Comparison of ENCODE assay signal across 9 cellular contexts in genomic region chrX:48896611-48897011, GRCh38. TPM values are rescaled to one million over a fixed set of nuclear protein-coding genes. Genes with fewer than 3 reads are reported as not detected.
DNase-seq lines count a peak whose midpoint lies in the region; ATAC-seq, FAIRE-seq and TF ChIP-seq lines count a peak whose summit lies in the region.
"Had no signal": no experiment of that assay in that cellular context is flagged by ENCODE, and none has a peak within 500 bp of the region (broad histone marks: within the 10 kb centered on the region; RNA-seq: fewer than 3 reads in every experiment).

No MANE protein-coding gene starts in this region.

- DNase-seq in activated CD8-positive, alpha-beta memory T cell treated with anti-CD3 and anti-CD28 coated beads, Interleukin-2, amount 10 ng/mL, durations not matched to agents 7 days and 5 days: no peak
- DNase-seq in activated CD8-positive, alpha-beta memory T cell treated with anti-CD3 and anti-CD28 coated beads, Interleukin-2, amount 50 U/mL, for 48 hours: no peak
- no peak for DNase-seq in T-cell
- DNase-seq in fibroblast of villous mesenchyme (ENCODE audit: low read depth): no peak
- DNase-seq in skeletal muscle cell (ENCODE audit: low read depth): no peak
- DNase-seq in HPDE6-E6E7 (ENCODE audit: extremely low spot score): no peak
- no peak for DNase-seq in CD1c-positive myeloid dendritic cell (ENCODE audit: extremely low spot score)
- DNase-seq in RCC 7860 (ENCODE audit: low spot score): no peak

- no peak for ATAC-seq in activated CD8-positive, alpha-beta memory T cell treated with anti-CD3 and anti-CD28 coated beads, Interleukin-2, amount 10 ng/mL, durations not matched to agents 7 days and 5 days
- ATAC-seq in T-cell (replicated peaks in 1 of 4): no peak

- H3K9me3 Mint-ChIP-seq in activated CD8-positive, alpha-beta memory T cell treated with anti-CD3 and anti-CD28 coated beads, Interleukin-2, amount 10 ng/mL, durations not matched to agents 7 days and 5 days (ENCODE audit: low read depth): no peaks in the 10 kb centered on the region
- no peaks in the 10 kb centered on the region for H3K9me3 Mint-ChIP-seq in T-cell

- peak overlapping the region; percentile 97 for H3K27ac Mint-ChIP-seq in activated CD8-positive, alpha-beta memory T cell treated with anti-CD3 and anti-CD28 coated beads, Interleukin-2, amount 10 ng/mL, durations not matched to agents 7 days and 5 days
- peak overlapping the region; percentile 94 to 95 for H3K27ac Mint-ChIP-seq in T-cell

- CTCF ChIA-PET in activated CD8-positive, alpha-beta memory T cell treated with anti-CD3 and anti-CD28 coated beads, Interleukin-2, amount 10 ng/mL, durations not matched to agents 7 days and 5 days (lab: Charles Lee): interaction anchor here (1.0 to 1.4 kb wide), 2 partner anchors 40 to 71 kb away, joined by 3 read pairs; no protein-coding TSS in a partner anchor
- CTCF ChIA-PET in T-cell (lab: Charles Lee): interaction anchor here in 1 of 2 donors (0.6 to 1.0 kb wide), 3 partner anchors 41 to 863 kb away, joined by 3 to 6 read pairs (median 4); no protein-coding TSS in a partner anchor

- no peak for TF ChIP-seq CTCF in fibroblast of villous mesenchyme (IDR thresholded peaks at IDR 0.05; ENCODE audit: insufficient read depth, low read depth, low read length)

- peak overlapping the region; percentile 80 for H3K4me3 Mint-ChIP-seq in activated CD8-positive, alpha-beta memory T cell treated with anti-CD3 and anti-CD28 coated beads, Interleukin-2, amount 10 ng/mL, durations not matched to agents 7 days and 5 days
- peak overlapping the region; percentile 75 to 89 (median 85) for H3K4me3 Mint-ChIP-seq in T-cell

- peaks cover 3% of the 10 kb centered on the region for H3K36me3 Mint-ChIP-seq in activated CD8-positive, alpha-beta memory T cell treated with anti-CD3 and anti-CD28 coated beads, Interleukin-2, amount 10 ng/mL, durations not matched to agents 7 days and 5 days
- peaks cover 6% of the 10 kb centered on the region for H3K36me3 Mint-ChIP-seq in T-cell

- POLR2A ChIA-PET in T-cell (lab: Charles Lee): interaction anchor here (0.6 to 2.1 kb wide), 3 partner anchors 15 to 874 kb away, joined by 4 to 16 read pairs (median 9); partner anchors contain the start of gene SLC35A2 (in 1 of the 2)

- H3K4me3 ChIP-seq in fibroblast of villous mesenchyme (ENCODE audit: low read depth, low read length): peak overlapping the region; percentile 79
- peak overlapping the region; percentile 81 for H3K4me3 ChIP-seq in skeletal muscle cell (ENCODE audit: low read depth, low read length)

- H3K4me1 Mint-ChIP-seq in activated CD8-positive, alpha-beta memory T cell treated with anti-CD3 and anti-CD28 coated beads, Interleukin-2, amount 10 ng/mL, durations not matched to agents 7 days and 5 days: peaks cover 28% of the 10 kb centered on the region
- peaks cover 16 to 38% (median 27%) of the 10 kb centered on the region in 3 donors for H3K4me1 Mint-ChIP-seq in T-cell

- no peaks in the 10 kb centered on the region for H3K27me3 Mint-ChIP-seq in activated CD8-positive, alpha-beta memory T cell treated with anti-CD3 and anti-CD28 coated beads, Interleukin-2, amount 10 ng/mL, durations not matched to agents 7 days and 5 days
- H3K27me3 Mint-ChIP-seq in T-cell: peaks cover 0 to 5% of the 10 kb centered on the region in 2 donors

- no peak for FAIRE-seq in RCC 7860 (lab: Jason Lieb, UNC)
- FAIRE-seq: frontal cortex had no signal

RNA-seq across cellular contexts. Expression of gene TIMM17B, which starts 1.0 kb away (rescaled TPM):
- total RNA-seq in activated CD8-positive, alpha-beta memory T cell treated with anti-CD3 and anti-CD28 coated beads, Interleukin-2, amount 10 ng/mL, durations not matched to agents 7 days and 5 days: 10 to 100 TPM; 52.9 to 53.2 TPM
- total RNA-seq in T-cell (10 to 100 TPM; 40.5 to 52.1 (median 49.3) TPM), fibroblast of villous mesenchyme (39.3 and 47.7 TPM in 2 replicates)

RNA-seq across cellular contexts. Expression of gene PQBP1, which starts 1.1 kb away (rescaled TPM):
- 10 to 100 TPM; 65.1 to 86.9 TPM for total RNA-seq in activated CD8-positive, alpha-beta memory T cell treated with anti-CD3 and anti-CD28 coated beads, Interleukin-2, amount 10 ng/mL, durations not matched to agents 7 days and 5 days
- total RNA-seq in T-cell (10 to 100 TPM; 62.5 to 79.5 (median 73.9) TPM), fibroblast of villous mesenchyme (27.2 and 38.3 TPM in 2 replicates)

RNA-seq across cellular contexts. Expression of gene SLC35A2, which starts 14.8 kb away (rescaled TPM):
- 10 to 100 TPM; 13.0 to 21.0 TPM for total RNA-seq in activated CD8-positive, alpha-beta memory T cell treated with anti-CD3 and anti-CD28 coated beads, Interleukin-2, amount 10 ng/mL, durations not matched to agents 7 days and 5 days
- total RNA-seq in T-cell: 10 to 100 TPM; 14.2 to 35.1 (median 16.2) TPM
- 17.1 and 25.5 TPM in 2 replicates for total RNA-seq in fibroblast of villous mesenchyme

RNA-seq across cellular contexts. Expression of gene PIM2, which starts 22.2 kb away (rescaled TPM):
- total RNA-seq in activated CD8-positive, alpha-beta memory T cell treated with anti-CD3 and anti-CD28 coated beads, Interleukin-2, amount 10 ng/mL, durations not matched to agents 7 days and 5 days: 100 to 1,000 TPM; 168 to 252 TPM
- total RNA-seq in T-cell: 100 to 1,000 TPM; 152 to 325 (median 160) TPM
- total RNA-seq in fibroblast of villous mesenchyme: 4.5 and 12.5 TPM in 2 replicates
